2 cellular contexts compared by ENCODE assay signal in the genomic region with DNA sequence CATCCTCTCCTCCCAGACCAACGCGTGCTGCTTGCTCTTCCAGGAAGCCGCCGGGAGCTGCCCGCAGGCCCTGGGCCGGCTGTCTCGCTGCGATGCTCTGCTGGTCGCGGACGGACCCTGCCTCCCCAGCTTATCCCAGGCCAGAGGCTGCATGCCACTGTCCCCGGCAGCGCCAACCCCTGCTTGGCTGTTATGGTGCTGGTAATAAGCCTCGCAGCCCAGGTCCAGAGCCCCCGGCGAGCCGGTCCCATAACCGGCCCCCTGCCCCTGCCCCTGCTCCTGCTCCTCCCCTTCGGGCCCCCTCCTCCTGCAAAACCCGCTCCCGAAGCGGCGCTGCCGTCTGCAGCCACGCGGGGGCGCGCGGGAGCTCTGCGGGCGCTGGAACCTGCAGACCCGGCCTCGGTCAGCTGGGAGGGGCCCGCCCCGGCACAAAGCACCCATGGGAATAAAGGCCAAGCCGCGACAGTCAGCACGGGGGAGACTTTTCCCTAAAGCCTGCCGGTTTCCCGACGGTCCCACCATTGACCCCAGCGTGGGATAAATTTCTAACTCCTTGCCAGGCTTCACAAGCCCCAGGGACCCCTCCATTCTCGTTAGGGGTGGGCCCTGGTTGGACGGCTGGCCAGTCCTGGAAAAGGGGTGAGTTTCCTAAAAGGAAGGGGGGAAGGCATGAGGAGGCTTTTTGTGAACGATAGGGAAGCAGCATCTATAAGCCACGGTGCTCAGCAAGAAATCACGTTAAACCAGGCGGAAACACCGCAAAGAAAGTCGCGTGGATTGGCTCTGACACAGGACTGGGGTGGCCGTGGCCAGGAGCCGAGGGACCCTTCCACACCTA.
TF ChIP-seq lines count a peak whose summit lies in the region.

No MANE protein-coding gene starts in this region.

TF ChIP-seq in HCT116, 20 proteins besides CTCF, POLR2A, EP300 and RAD21:
- TF ChIP-seq SRF (IDR thresholded peaks at IDR 0.05; ENCODE audit: low read depth), result no peak
- TF ChIP-seq EZH2 (IDR thresholded peaks at IDR 0.05), result no peak
- peak; percentile 50 for TF ChIP-seq TCF7L2 (IDR thresholded peaks at IDR 0.05; ENCODE audit: borderline replicate concordance, extremely low read depth, insufficient read depth, insufficient read length)

TF ChIP-seq in endothelial cell of umbilical vein, 7 proteins besides CTCF, POLR2A, EP300 and RAD21:
- TF ChIP-seq POLR2AphosphoS5 (IDR thresholded peaks at IDR 0.05; ENCODE audit: insufficient read depth, low read depth, low read length) (no peak), EZH2 (IDR thresholded peaks at IDR 0.05; ENCODE audit: borderline replicate concordance, low read depth, low read length, severe bottlenecking) (peak; percentile 37)
